Comparison of ENCODE assay signal across 18 cellular contexts in genomic region chr14:89881839-89882238, GRCh38.
DNase-seq lines count a peak whose midpoint lies in the region; ATAC-seq and TF ChIP-seq lines count a peak whose summit lies in the region.
"Had no signal": no experiment of that assay in that cellular context is flagged by ENCODE, and none has a peak within 500 bp of the region (broad histone marks: within the 10 kb centered on the region; RNA-seq: fewer than 3 reads in every experiment).

No MANE protein-coding gene starts in this region.

- 93% methylated on average over 1 of the region's 1 CpG for WGBS in prostate gland

- H3K9me3 ChIP-seq in prostate gland: no peaks in the 10 kb centered on the region

- TF ChIP-seq POLR2A in prostate gland (IDR thresholded peaks at IDR 0.05): no peak

- H3K27me3 ChIP-seq in GM06990 (replicated peaks; ENCODE audit: control insufficient read depth, insufficient read depth, low read length) (no peaks in the 10 kb centered on the region), prostate gland (replicated peaks; ENCODE audit: insufficient read depth) (no peaks in the 10 kb centered on the region)
- H3K27me3 ChIP-seq: heart right ventricle had no signal

- H3K4me3 ChIP-seq in GM06990 (replicated peaks; ENCODE audit: low read depth, low read length) (no peak overlapping the region), prostate gland (no peak overlapping the region)
- H3K4me3 ChIP-seq: heart right ventricle had no signal

- ATAC-seq in GM19395 (IDR thresholded peaks at IDR 0.05; ENCODE audit: unreplicated experiment) (peak; percentile 86), HG02623 (IDR thresholded peaks at IDR 0.05; ENCODE audit: unreplicated experiment) (peak; percentile 64), HG03342 (IDR thresholded peaks at IDR 0.05; ENCODE audit: unreplicated experiment) (peak; percentile 56), GM19328 (IDR thresholded peaks at IDR 0.05; ENCODE audit: unreplicated experiment) (no peak)
- ATAC-seq: heart right ventricle had no signal

- intact Hi-C loops in prostate gland (cut with DNase I): no loop called here

- no peaks in the 10 kb centered on the region for H3K4me1 ChIP-seq in prostate gland (replicated peaks)
- H3K4me1 ChIP-seq: heart right ventricle had no signal

- no peak overlapping the region for H3K27ac ChIP-seq in prostate gland
- H3K27ac ChIP-seq: 22Rv1, heart right ventricle had no signal

- DNase-seq in GM06990 (ENCODE audit: extremely low read depth, insufficient read length): peak; percentile 8
- DNase-seq in cerebellar nuclear complex (lab: John Stamatoyannopoulos, UW): no peak
- no peak for DNase-seq in DMS 273 treated with DMSO at 0.1 percent for 48 hours (lab: John Stamatoyannopoulos, UW)
- DNase-seq in prostate gland (ENCODE audit: low spot score): no peak
- DNase-seq: activated CD4-positive, alpha-beta T cell treated with anti-CD3 and anti-CD28 coated beads, Interleukin-2, amount 10 ng/mL, durations not matched to agents 24 days and 14 days; activated naive CD4-positive, alpha-beta T cell; HCEC 1CT; heart right ventricle; mesenchymal stem cell; NCI-H1417; stimulated activated naive CD4-positive, alpha-beta T cell treated with Interleukin-2 at 50 U/mL for 16 hours; SW 1271; trophoblast cell had no signal

- TF ChIP-seq CTCF in GM06990 (IDR thresholded peaks at IDR 0.05; ENCODE audit: insufficient read depth, low read length, poor library complexity, severe bottlenecking) (no peak), prostate gland (IDR thresholded peaks at IDR 0.05) (no peak)

- H3K36me3 ChIP-seq in GM06990 (ENCODE audit: control insufficient read depth, insufficient read depth, low read length): no peaks in the 10 kb centered on the region
- H3K36me3 ChIP-seq in prostate gland: no peaks in the 10 kb centered on the region
- H3K36me3 ChIP-seq: heart right ventricle had no signal
